Comparison of ENCODE assay signal across 1 cellular context in genomic region chr5:168311061-168311566, GRCh38.
TF ChIP-seq lines count a peak whose summit lies in the region.

No MANE protein-coding gene starts in this region.

TF ChIP-seq in HepG2, 621 proteins besides CTCF, POLR2A, EP300 and RAD21:
- TF ChIP-seq KLF12 (CRISPR knock-in tag; IDR thresholded peaks at IDR 0.05; ENCODE audit: borderline replicate concordance): no peak
- TF ChIP-seq NR2F1 (CRISPR knock-in tag; IDR thresholded peaks at IDR 0.05): no peak
- 0 out of 2 replicates have a peak, but pooled peaks have one; percentile 32 for TF ChIP-seq ZNF574 (CRISPR knock-in tag; IDR thresholded peaks at IDR 0.05)
- TF ChIP-seq ZMYM3 (CRISPR knock-in tag; IDR thresholded peaks at IDR 0.05): no peak
- no peak for TF ChIP-seq ZNF17 (CRISPR knock-in tag; IDR thresholded peaks at IDR 0.05)
- 0 out of 2 replicates have a peak, but pooled peaks have one; percentile 13 for TF ChIP-seq STAG1 (CRISPR knock-in tag; IDR thresholded peaks at IDR 0.05)
- TF ChIP-seq ZNF160 (CRISPR knock-in tag; IDR thresholded peaks at IDR 0.05): no peak
- peak; percentile 19; the same call in 1 of the 2 replicates for TF ChIP-seq ZNF687 (CRISPR knock-in tag; IDR thresholded peaks at IDR 0.05)
- no peak for TF ChIP-seq HMG20A (CRISPR knock-in tag; IDR thresholded peaks at IDR 0.05; ENCODE audit: borderline replicate concordance)
- no peak for TF ChIP-seq ZNF296 (CRISPR knock-in tag; conservative IDR thresholded peaks at IDR 0.05)
- TF ChIP-seq CBX1 (IDR thresholded peaks at IDR 0.05; ENCODE audit: low read depth): no peak
TF ChIP-seq in HepG2: peak in this region for 3.
